Comparison of ENCODE assay signal across 1 cellular context in the genomic region with DNA sequence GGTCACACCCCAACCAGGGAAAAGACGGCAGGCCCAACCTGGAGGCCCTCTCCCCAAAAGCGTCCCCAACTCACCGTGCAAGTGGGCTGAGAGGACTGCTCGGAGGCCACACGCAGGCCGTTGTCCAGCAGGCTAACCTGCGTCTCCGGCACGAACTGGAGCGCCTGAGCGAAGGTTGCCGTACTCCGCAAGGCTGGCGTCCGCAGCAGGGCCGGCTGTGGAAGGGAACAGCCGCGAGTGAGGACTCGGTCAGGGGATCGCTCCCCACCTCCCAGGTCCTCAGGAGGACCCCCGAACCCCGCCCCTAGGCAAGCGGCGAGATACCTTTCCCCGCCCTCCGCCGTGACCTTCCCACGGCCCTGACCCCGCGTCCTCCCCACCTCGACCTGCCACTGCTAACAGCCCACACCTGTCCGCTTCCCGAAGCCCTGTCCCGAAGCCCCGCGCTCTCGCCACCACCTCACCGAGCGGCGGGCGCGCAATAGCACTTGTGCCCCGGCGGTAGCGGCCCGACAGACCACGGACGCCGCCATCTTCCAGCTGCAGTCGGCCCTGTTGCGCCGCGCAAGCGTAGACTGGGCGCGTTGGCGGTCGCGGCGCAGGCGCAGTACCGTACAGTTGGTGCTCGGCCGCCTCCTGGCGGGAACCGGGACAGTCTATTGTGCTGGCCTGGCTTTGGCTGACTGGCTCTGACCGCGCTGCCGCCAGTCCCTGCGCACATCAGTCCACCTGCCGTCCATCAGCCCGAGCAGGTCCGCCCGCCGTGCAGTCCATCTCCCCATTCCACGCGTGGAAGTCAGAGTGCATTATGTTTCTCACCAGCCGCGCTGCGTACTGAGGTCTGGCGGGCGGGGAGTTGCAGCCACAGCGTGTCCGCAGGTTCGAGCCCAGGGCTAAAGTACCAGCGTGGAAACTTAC.
TF ChIP-seq lines count a peak whose summit lies in the region.

A gene (minus strand): TSS at position 559 of the 918 bp plus-strand sequence. CDS start 26 bp downstream, at position 533.

TF ChIP-seq in HepG2, 621 proteins besides CTCF, POLR2A, EP300 and RAD21 (continued from another document and continues in another):
- TF ChIP-seq, protein P1, sequence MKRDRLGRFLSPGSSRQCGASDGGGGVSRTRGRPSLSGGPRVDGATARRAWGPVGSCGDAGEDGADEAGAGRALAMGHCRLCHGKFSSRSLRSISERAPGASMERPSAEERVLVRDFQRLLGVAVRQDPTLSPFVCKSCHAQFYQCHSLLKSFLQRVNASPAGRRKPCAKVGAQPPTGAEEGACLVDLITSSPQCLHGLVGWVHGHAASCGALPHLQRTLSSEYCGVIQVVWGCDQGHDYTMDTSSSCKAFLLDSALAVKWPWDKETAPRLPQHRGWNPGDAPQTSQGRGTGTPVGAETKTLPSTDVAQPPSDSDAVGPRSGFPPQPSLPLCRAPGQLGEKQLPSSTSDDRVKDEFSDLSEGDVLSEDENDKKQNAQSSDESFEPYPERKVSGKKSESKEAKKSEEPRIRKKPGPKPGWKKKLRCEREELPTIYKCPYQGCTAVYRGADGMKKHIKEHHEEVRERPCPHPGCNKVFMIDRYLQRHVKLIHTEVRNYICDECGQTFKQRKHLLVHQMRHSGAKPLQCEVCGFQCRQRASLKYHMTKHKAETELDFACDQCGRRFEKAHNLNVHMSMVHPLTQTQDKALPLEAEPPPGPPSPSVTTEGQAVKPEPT (CRISPR knock-in tag; IDR thresholded peaks at IDR 0.05; ENCODE audit: low read depth) = no peak; the same call in 1 of the 2 replicates
- TF ChIP-seq MAFF (IDR thresholded peaks at IDR 0.05; ENCODE audit: low read depth, low read length) (0 out of 2 replicates have a peak, but pooled peaks have one; percentile 1), ZNF557 (CRISPR knock-in tag; IDR thresholded peaks at IDR 0.05) (no peak), SP5 (CRISPR knock-in tag; IDR thresholded peaks at IDR 0.05; ENCODE audit: borderline replicate concordance, low read depth) (0 out of 2 replicates have a peak, but pooled peaks have one; percentile 24), HNRNPLL (IDR thresholded peaks at IDR 0.05; ENCODE audit: low read depth, low read length, poor library complexity, severe bottlenecking) (peak; percentile 90), ZNF329 (CRISPR knock-in tag; IDR thresholded peaks at IDR 0.05; ENCODE audit: low read depth) (peak; percentile 71; the same call in 1 of the 2 replicates), ZEB1 (IDR thresholded peaks at IDR 0.05; ENCODE audit: insufficient replicate concordance, low read depth) (peak; percentile 2), FLYWCH1 (CRISPR knock-in tag; IDR thresholded peaks at IDR 0.05) (no peak), CEBPG (CRISPR knock-in tag; IDR thresholded peaks at IDR 0.05) (no peak), TMF1 (CRISPR knock-in tag; IDR thresholded peaks at IDR 0.05; ENCODE audit: low read depth) (peak; percentile 62; the same call in 1 of the 2 replicates), TCF12 (IDR thresholded peaks at IDR 0.05) (no peak), TCF12 (CRISPR knock-in tag; IDR thresholded peaks at IDR 0.05) (peak; percentile 95; the same call in 1 of the 2 replicates), ZNF713 (CRISPR knock-in tag; IDR thresholded peaks at IDR 0.05) (0 out of 2 replicates have a peak, but pooled peaks have one; percentile 55), TP53 (CRISPR knock-in tag; conservative IDR thresholded peaks at IDR 0.05) (no peak), ZFP41 (CRISPR knock-in tag; IDR thresholded peaks at IDR 0.05; ENCODE audit: borderline replicate concordance) (peak; percentile 80; the same call in 1 of the 2 replicates), ZZZ3 (CRISPR knock-in tag; IDR thresholded peaks at IDR 0.05; ENCODE audit: borderline replicate concordance) (peak; percentile 60; the same call in 1 of the 2 replicates), ERF (CRISPR knock-in tag; IDR thresholded peaks at IDR 0.05) (peak; percentile 82; the same call in 1 of the 2 replicates), SAFB2 (CRISPR knock-in tag; IDR thresholded peaks at IDR 0.05; ENCODE audit: borderline replicate concordance, low read depth) (peak; percentile 93), ZNF382 (CRISPR knock-in tag; IDR thresholded peaks at IDR 0.05; ENCODE audit: borderline replicate concordance) (no peak), KLF12 (CRISPR knock-in tag; IDR thresholded peaks at IDR 0.05; ENCODE audit: borderline replicate concordance) (peak; percentile 21; the same call in 1 of the 2 replicates), NFRKB (IDR thresholded peaks at IDR 0.05) (no peak), PLRG1 (conservative IDR thresholded peaks at IDR 0.05) (no peak), SALL2 (CRISPR knock-in tag; IDR thresholded peaks at IDR 0.05) (peak; percentile 78), ARHGAP35 (CRISPR knock-in tag; IDR thresholded peaks at IDR 0.05; ENCODE audit: borderline replicate concordance) (no peak), FOXK2 (IDR thresholded peaks at IDR 0.05) (peak; percentile 48; the same call in 1 of the 2 replicates), CEBPB (IDR thresholded peaks at IDR 0.05; ENCODE audit: borderline replicate concordance, low read depth, low read length) (no peak), SNRNP70 (IDR thresholded peaks at IDR 0.05; ENCODE audit: low read depth, low read length) (no peak), KLF6 (CRISPR knock-in tag; IDR thresholded peaks at IDR 0.05) (peak; percentile 62; the same call in 1 of the 2 replicates), ZNF430 (CRISPR knock-in tag; IDR thresholded peaks at IDR 0.05) (peak; percentile 40; the same call in 1 of the 2 replicates), TBX2 (CRISPR knock-in tag; IDR thresholded peaks at IDR 0.05; ENCODE audit: borderline replicate concordance) (peak; percentile 94)
- TF ChIP-seq, protein P2, sequence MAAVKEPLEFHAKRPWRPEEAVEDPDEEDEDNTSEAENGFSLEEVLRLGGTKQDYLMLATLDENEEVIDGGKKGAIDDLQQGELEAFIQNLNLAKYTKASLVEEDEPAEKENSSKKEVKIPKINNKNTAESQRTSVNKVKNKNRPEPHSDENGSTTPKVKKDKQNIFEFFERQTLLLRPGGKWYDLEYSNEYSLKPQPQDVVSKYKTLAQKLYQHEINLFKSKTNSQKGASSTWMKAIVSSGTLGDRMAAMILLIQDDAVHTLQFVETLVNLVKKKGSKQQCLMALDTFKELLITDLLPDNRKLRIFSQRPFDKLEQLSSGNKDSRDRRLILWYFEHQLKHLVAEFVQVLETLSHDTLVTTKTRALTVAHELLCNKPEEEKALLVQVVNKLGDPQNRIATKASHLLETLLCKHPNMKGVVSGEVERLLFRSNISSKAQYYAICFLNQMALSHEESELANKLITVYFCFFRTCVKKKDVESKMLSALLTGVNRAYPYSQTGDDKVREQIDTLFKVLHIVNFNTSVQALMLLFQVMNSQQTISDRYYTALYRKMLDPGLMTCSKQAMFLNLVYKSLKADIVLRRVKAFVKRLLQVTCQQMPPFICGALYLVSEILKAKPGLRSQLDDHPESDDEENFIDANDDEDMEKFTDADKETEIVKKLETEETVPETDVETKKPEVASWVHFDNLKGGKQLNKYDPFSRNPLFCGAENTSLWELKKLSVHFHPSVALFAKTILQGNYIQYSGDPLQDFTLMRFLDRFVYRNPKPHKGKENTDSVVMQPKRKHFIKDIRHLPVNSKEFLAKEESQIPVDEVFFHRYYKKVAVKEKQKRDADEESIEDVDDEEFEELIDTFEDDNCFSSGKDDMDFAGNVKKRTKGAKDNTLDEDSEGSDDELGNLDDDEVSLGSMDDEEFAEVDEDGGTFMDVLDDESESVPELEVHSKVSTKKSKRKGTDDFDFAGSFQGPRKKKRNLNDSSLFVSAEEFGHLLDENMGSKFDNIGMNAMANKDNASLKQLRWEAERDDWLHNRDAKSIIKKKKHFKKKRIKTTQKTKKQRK (IDR thresholded peaks at IDR 0.05; ENCODE audit: low read length) = no peak
- TF ChIP-seq, protein P3, sequence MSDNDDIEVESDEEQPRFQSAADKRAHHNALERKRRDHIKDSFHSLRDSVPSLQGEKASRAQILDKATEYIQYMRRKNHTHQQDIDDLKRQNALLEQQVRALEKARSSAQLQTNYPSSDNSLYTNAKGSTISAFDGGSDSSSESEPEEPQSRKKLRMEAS (IDR thresholded peaks at IDR 0.05) = peak; percentile 57
- TF ChIP-seq, protein P4, sequence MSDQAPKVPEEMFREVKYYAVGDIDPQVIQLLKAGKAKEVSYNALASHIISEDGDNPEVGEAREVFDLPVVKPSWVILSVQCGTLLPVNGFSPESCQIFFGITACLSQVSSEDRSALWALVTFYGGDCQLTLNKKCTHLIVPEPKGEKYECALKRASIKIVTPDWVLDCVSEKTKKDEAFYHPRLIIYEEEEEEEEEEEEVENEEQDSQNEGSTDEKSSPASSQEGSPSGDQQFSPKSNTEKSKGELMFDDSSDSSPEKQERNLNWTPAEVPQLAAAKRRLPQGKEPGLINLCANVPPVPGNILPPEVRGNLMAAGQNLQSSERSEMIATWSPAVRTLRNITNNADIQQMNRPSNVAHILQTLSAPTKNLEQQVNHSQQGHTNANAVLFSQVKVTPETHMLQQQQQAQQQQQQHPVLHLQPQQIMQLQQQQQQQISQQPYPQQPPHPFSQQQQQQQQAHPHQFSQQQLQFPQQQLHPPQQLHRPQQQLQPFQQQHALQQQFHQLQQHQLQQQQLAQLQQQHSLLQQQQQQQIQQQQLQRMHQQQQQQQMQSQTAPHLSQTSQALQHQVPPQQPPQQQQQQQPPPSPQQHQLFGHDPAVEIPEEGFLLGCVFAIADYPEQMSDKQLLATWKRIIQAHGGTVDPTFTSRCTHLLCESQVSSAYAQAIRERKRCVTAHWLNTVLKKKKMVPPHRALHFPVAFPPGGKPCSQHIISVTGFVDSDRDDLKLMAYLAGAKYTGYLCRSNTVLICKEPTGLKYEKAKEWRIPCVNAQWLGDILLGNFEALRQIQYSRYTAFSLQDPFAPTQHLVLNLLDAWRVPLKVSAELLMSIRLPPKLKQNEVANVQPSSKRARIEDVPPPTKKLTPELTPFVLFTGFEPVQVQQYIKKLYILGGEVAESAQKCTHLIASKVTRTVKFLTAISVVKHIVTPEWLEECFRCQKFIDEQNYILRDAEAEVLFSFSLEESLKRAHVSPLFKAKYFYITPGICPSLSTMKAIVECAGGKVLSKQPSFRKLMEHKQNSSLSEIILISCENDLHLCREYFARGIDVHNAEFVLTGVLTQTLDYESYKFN (CRISPR knock-in tag; conservative IDR thresholded peaks at IDR 0.05) = peak; percentile 54
- TF ChIP-seq, protein P5, sequence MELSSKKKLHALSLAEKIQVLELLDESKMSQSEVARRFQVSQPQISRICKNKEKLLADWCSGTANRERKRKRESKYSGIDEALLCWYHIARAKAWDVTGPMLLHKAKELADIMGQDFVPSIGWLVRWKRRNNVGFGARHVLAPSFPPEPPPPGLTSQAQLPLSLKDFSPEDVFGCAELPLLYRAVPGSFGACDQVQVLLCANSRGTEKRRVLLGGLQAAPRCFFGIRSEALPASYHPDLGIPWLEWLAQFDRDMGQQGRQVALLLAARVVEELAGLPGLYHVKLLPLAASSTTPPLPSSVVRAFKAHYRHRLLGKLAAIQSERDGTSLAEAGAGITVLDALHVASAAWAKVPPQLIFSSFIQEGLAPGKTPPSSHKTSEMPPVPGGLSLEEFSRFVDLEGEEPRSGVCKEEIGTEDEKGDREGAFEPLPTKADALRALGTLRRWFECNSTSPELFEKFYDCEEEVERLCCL (CRISPR knock-in tag; IDR thresholded peaks at IDR 0.05; ENCODE audit: borderline replicate concordance) = peak; percentile 69
- TF ChIP-seq, protein P6, sequence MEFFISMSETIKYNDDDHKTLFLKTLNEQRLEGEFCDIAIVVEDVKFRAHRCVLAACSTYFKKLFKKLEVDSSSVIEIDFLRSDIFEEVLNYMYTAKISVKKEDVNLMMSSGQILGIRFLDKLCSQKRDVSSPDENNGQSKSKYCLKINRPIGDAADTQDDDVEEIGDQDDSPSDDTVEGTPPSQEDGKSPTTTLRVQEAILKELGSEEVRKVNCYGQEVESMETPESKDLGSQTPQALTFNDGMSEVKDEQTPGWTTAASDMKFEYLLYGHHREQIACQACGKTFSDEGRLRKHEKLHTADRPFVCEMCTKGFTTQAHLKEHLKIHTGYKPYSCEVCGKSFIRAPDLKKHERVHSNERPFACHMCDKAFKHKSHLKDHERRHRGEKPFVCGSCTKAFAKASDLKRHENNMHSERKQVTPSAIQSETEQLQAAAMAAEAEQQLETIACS (CRISPR knock-in tag; IDR thresholded peaks at IDR 0.05) = no peak
- TF ChIP-seq, protein P7, sequence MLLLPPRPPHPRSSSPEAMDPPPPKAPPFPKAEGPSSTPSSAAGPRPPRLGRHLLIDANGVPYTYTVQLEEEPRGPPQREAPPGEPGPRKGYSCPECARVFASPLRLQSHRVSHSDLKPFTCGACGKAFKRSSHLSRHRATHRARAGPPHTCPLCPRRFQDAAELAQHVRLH (CRISPR knock-in tag; IDR thresholded peaks at IDR 0.05; ENCODE audit: borderline replicate concordance, low read depth) = peak; percentile 63
- TF ChIP-seq, protein P8, sequence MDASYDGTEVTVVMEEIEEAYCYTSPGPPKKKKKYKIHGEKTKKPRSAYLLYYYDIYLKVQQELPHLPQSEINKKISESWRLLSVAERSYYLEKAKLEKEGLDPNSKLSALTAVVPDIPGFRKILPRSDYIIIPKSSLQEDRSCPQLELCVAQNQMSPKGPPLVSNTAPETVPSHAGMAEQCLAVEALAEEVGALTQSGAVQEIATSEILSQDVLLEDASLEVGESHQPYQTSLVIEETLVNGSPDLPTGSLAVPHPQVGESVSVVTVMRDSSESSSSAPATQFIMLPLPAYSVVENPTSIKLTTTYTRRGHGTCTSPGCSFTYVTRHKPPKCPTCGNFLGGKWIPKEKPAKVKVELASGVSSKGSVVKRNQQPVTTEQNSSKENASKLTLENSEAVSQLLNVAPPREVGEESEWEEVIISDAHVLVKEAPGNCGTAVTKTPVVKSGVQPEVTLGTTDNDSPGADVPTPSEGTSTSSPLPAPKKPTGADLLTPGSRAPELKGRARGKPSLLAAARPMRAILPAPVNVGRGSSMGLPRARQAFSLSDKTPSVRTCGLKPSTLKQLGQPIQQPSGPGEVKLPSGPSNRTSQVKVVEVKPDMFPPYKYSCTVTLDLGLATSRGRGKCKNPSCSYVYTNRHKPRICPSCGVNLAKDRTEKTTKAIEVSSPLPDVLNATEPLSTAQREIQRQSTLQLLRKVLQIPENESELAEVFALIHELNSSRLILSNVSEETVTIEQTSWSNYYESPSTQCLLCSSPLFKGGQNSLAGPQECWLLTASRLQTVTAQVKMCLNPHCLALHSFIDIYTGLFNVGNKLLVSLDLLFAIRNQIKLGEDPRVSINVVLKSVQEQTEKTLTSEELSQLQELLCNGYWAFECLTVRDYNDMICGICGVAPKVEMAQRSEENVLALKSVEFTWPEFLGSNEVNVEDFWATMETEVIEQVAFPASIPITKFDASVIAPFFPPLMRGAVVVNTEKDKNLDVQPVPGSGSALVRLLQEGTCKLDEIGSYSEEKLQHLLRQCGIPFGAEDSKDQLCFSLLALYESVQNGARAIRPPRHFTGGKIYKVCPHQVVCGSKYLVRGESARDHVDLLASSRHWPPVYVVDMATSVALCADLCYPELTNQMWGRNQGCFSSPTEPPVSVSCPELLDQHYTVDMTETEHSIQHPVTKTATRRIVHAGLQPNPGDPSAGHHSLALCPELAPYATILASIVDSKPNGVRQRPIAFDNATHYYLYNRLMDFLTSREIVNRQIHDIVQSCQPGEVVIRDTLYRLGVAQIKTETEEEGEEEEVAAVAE (CRISPR knock-in tag; IDR thresholded peaks at IDR 0.05; ENCODE audit: borderline replicate concordance) = no peak
- TF ChIP-seq, protein P9, sequence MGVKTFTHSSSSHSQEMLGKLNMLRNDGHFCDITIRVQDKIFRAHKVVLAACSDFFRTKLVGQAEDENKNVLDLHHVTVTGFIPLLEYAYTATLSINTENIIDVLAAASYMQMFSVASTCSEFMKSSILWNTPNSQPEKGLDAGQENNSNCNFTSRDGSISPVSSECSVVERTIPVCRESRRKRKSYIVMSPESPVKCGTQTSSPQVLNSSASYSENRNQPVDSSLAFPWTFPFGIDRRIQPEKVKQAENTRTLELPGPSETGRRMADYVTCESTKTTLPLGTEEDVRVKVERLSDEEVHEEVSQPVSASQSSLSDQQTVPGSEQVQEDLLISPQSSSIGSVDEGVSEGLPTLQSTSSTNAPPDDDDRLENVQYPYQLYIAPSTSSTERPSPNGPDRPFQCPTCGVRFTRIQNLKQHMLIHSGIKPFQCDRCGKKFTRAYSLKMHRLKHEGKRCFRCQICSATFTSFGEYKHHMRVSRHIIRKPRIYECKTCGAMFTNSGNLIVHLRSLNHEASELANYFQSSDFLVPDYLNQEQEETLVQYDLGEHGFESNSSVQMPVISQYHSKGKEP (CRISPR knock-in tag; IDR thresholded peaks at IDR 0.05) = no peak
